In genomic region chr15:38440353-38441129, GRCh38 we compare ENCODE assay signal across 8 cellular contexts. TPM values are rescaled to one million over a fixed set of nuclear protein-coding genes. Genes with fewer than 3 reads are reported as not detected.
DNase-seq lines count a peak whose midpoint lies in the region; ATAC-seq and TF ChIP-seq lines count a peak whose summit lies in the region.

No MANE protein-coding gene starts in this region.

- no peaks in the 10 kb centered on the region for H3K36me3 ChIP-seq in psoas muscle (ENCODE audit: insufficient read depth in 1 of 2, low read depth in 1 of 2)

- ATAC-seq in GM21723 (IDR thresholded peaks at IDR 0.05; ENCODE audit: unreplicated experiment) (peak; percentile 74), Right ventricle myocardium superior (ENCODE audit: poor library complexity) (peak; percentile 84), psoas muscle (peak; percentile 83 to 97 (median 92))

- no peak overlapping the region for H3K27ac ChIP-seq in psoas muscle

- DNase-seq in EH (ENCODE audit: low read depth) (peak; percentile 68), Kasumi-1 (lab: John Stamatoyannopoulos, UW) (peak; percentile 5 to 42), RKO (ENCODE audit: low spot score) (peak; percentile 66), Right ventricle myocardium superior (no peak), psoas muscle (peak in 1 of 2 donors; percentile 56), dedifferentiated amniotic fluid mesenchymal stem cell (ENCODE audit: extremely low spot score) (no peak)
- peak; percentile 22 for DNase-seq in activated gamma-delta T cell treated with anti-CD3 and anti-CD28 coated beads, Interleukin-2, amount 50 U/mL, for 16 hours (ENCODE audit: low read depth)

- peak; percentile 91 for TF ChIP-seq CTCF in psoas muscle (IDR thresholded peaks at IDR 0.05)

- no peak overlapping the region for H3K4me3 ChIP-seq in psoas muscle

- no peaks in the 10 kb centered on the region for H3K4me1 ChIP-seq in psoas muscle

- H3K27me3 ChIP-seq in psoas muscle (ENCODE audit: insufficient read depth in 3 of 3, low read length in 2 of 3) = peaks cover 0 to 5% (median 0%) of the 10 kb centered on the region in 3 donors

- no peaks in the 10 kb centered on the region for H3K9me3 ChIP-seq in psoas muscle

- WGBS in psoas muscle, 3 donors = 21 to 23% (median 22%) methylated on average over 9 of the region's 9 CpGs

- intact Hi-C loops in Right ventricle myocardium superior (cut with DNase I) (loop anchor here (5.0 kb wide), 1 partner anchor 247 kb away; no protein-coding TSS in a partner anchor), psoas muscle (cut with DNase I) (loop anchor here (2.0 to 5.0 kb wide), 3 partner anchors 244 to 257 kb away; no protein-coding TSS in a partner anchor)

RNA-seq across cellular contexts. Expression of gene FAM98B, which starts 13.4 kb away (rescaled TPM):
- total RNA-seq in Right ventricle myocardium superior (16.2 TPM), psoas muscle (10 to 100 TPM; 13.5 to 18.5 (median 15.5) TPM)
- polyA plus RNA-seq in psoas muscle = 10 to 100 TPM in 1 of 3 donors, 1 to 10 TPM in 2; 6.8 to 11.7 (median 9.7) TPM

Comparison
In these comparisons a context has a peak if more than half of its experiments do, and no peak if none do; other contexts are left out.
1. DNase-seq: peak in EH (single experiment), Kasumi-1 (2 of 2), RKO (single experiment) and activated gamma-delta T cell treated with anti-CD3 and anti-CD28 coated beads, Interleukin-2, amount 50 U/mL, for 16 hours (single experiment); none in Right ventricle myocardium superior (single experiment) and dedifferentiated amniotic fluid mesenchymal stem cell (single experiment).
2. Peak in every context shown above with its lines, with median percentiles within 50 percentile points of each other: ATAC-seq.